8 cellular contexts compared by ENCODE assay signal in the genomic region with DNA sequence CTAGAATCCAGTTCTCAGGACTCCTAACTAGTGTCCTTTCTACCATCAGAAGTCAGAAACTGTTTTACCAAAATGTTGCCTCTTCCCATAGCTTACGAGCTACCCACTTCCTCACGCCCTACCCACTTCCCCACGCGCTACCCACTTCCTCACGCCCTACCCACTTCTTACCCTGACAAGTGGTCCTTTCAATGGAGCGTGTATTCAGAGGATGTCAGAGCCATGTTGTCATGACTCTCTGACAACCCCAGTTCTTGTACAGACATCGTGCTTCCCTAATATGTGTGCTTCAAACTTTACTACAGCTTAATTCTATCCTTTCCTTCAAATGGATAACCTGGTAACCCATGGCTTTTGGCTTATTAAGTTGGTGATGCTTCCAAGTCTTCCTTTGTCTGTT.
DNase-seq lines count a peak whose midpoint lies in the region; ATAC-seq, FAIRE-seq and TF ChIP-seq lines count a peak whose summit lies in the region.

No MANE protein-coding gene starts in this region.

- H2AFZ ChIP-seq in Loucy (ENCODE audit: low read length): peak overlapping the region; percentile 86
- H2AFZ ChIP-seq in HepG2 (ENCODE audit: low read length): no peak overlapping the region

- WGBS in HepG2 (ENCODE audit: low lambda C conversion rate): 25% methylated on average over 7 of the region's 7 CpGs
- 64 to 71% methylated on average over 7 of the region's 7 CpGs for WGBS in testis, 2 donors

- DNase-seq in HepG2 (ENCODE audit: low spot score): no peak
- no peak for DNase-seq in SK-N-DZ (ENCODE audit: low spot score)
- no peak for DNase-seq in NCI-H2081 treated with DMSO at 0.1 percent for 48 hours (lab: John Stamatoyannopoulos, UW)
- DNase-seq in ureter (ENCODE audit: low spot score): no peak
- DNase-seq in testis: no peak

- H3K4me1 ChIP-seq in Loucy (ENCODE audit: insufficient read depth, low read length, poor library complexity, severe bottlenecking) (peaks cover 9% of the 10 kb centered on the region), HepG2 (ENCODE audit: insufficient read depth, low read length) (no peaks in the 10 kb centered on the region; the same call in 1 of the 2 replicates), testis (no peaks in the 10 kb centered on the region)

- H3K4me3 ChIP-seq in Loucy (ENCODE audit: low read length, poor library complexity, severe bottlenecking) (no peak overlapping the region), HepG2 (replicated peaks in 1 of 3; ENCODE audit: insufficient read depth in 1 of 3, low read depth in 2 of 3, low read length in 3 of 3) (no peak overlapping the region), testis (no peak overlapping the region)

- H3K9ac ChIP-seq in Loucy (ENCODE audit: low read depth, low read length, poor library complexity, severe bottlenecking) (no peak overlapping the region), HepG2 (ENCODE audit: insufficient read depth, low read depth, low read length) (no peak overlapping the region)

- TF ChIP-seq POLR2A in HepG2 (IDR thresholded peaks at IDR 0.05; ENCODE audit: insufficient read depth in 1 of 2, low read depth in 2 of 2, low read length in 2 of 2) (no peak), testis (IDR thresholded peaks at IDR 0.05) (no peak)

- TF ChIP-seq CTCF in Loucy (conservative IDR thresholded peaks at IDR 0.05; ENCODE audit: low read length) (no peak), HepG2 (CRISPR knock-in tag; IDR thresholded peaks at IDR 0.05) (no peak), testis (IDR thresholded peaks at IDR 0.05) (no peak)

- TF ChIP-seq RAD21 in HepG2 (CRISPR knock-in tag; IDR thresholded peaks at IDR 0.05): no peak

- no TSS peak for BruUV-seq in HepG2 (replicated peaks; lab: Mats Ljungman, UMichigan)

- no peaks in the 10 kb centered on the region for H3F3A ChIP-seq in Loucy (ENCODE audit: low read depth)

- H3K4me2 ChIP-seq in Loucy (ENCODE audit: low read depth, low read length, poor library complexity, severe bottlenecking): peak overlapping the region; percentile 37
- H3K4me2 ChIP-seq in HepG2 (ENCODE audit: low read depth, low read length): no peak overlapping the region

- intact Hi-C loops in HepG2 (cut with micrococcal nuclease; ENCODE audit: unreplicated experiment): loop anchor here (1.0 to 5.0 kb wide), 3 partner anchors 251 to 453 kb away; no protein-coding TSS in a partner anchor
- intact Hi-C loops in testis (cut with DNase I; ENCODE audit: low total_unique reads): no loop called here

- TF ChIP-seq EP300 in HepG2 (IDR thresholded peaks at IDR 0.05; ENCODE audit: low read depth in 2 of 2, low read length in 2 of 2) (no peak), HepG2 (CRISPR knock-in tag; IDR thresholded peaks at IDR 0.05; ENCODE audit: borderline replicate concordance) (no peak)

- H3K27me3 ChIP-seq in Loucy (ENCODE audit: insufficient read depth, low read length, poor library complexity, severe bottlenecking): no peaks in the 10 kb centered on the region
- no peaks in the 10 kb centered on the region for H3K27me3 ChIP-seq in HepG2 (ENCODE audit: control insufficient read depth in 1 of 2, insufficient read depth in 2 of 2, low read length in 2 of 2)
- H3K27me3 ChIP-seq in testis: no peaks in the 10 kb centered on the region

- in situ Hi-C loops in HepG2 (cut with HindIII; ENCODE audit: extremely low pct_ligation_motif_present, low pct_unique_long_range_greater_than_20kb): no loop called here

- CTCF ChIA-PET in HepG2 (lab: Yijun Ruan, JAX; ENCODE audit: low intra/inter-chr PET ratio, low total read pairs): no interaction called here

- no peaks in the 10 kb centered on the region for H3K9me3 ChIP-seq in Loucy (ENCODE audit: insufficient read depth, low read depth, low read length)
- H3K9me3 ChIP-seq in HepG2 (ENCODE audit: low read length): no peaks in the 10 kb centered on the region
- H3K9me3 ChIP-seq in testis: no peaks in the 10 kb centered on the region

- no peaks in the 10 kb centered on the region for H3K9me2 ChIP-seq in Loucy (replicated peaks; ENCODE audit: low read depth, low read length)

- H3K36me3 ChIP-seq in Loucy (ENCODE audit: insufficient read depth, low read length): no peaks in the 10 kb centered on the region
- H3K36me3 ChIP-seq in HepG2 (replicated peaks in 1 of 2; ENCODE audit: control insufficient read depth in 1 of 2, insufficient read depth in 2 of 2, low read length in 2 of 2): no peaks in the 10 kb centered on the region
- H3K36me3 ChIP-seq in testis (ENCODE audit: low read depth, missing control alignments): no peaks in the 10 kb centered on the region

- no peaks in the 10 kb centered on the region for H3K79me2 ChIP-seq in Loucy (ENCODE audit: insufficient read depth, low read length)
- H3K79me2 ChIP-seq in HepG2 (ENCODE audit: insufficient read depth, low read length): no peaks in the 10 kb centered on the region

- no peak for FAIRE-seq in HepG2 (lab: Jason Lieb, UNC)

- peak; percentile 5 for ATAC-seq in GM18858 (IDR thresholded peaks at IDR 0.05; ENCODE audit: unreplicated experiment)
- peak; percentile 37 for ATAC-seq in GM21723 (IDR thresholded peaks at IDR 0.05; ENCODE audit: unreplicated experiment)
- ATAC-seq in HepG2: peak; percentile 57

- H3K27ac ChIP-seq in HepG2 (ENCODE audit: extremely low read length, insufficient read depth, low read length): no peak overlapping the region
- H3K27ac ChIP-seq in testis: no peak overlapping the region

- POLR2A ChIA-PET in HepG2 (lab: Yijun Ruan, JAX): no interaction called here

- H4K20me1 ChIP-seq in Loucy (ENCODE audit: insufficient read depth, low read length, poor library complexity, severe bottlenecking): no peaks in the 10 kb centered on the region
- no peaks in the 10 kb centered on the region for H4K20me1 ChIP-seq in HepG2 (ENCODE audit: insufficient read depth, low read length)

TF ChIP-seq in HepG2, 621 proteins besides CTCF, POLR2A, EP300 and RAD21 (continues in another document):
- no peak for TF ChIP-seq ZNF484 (CRISPR knock-in tag; IDR thresholded peaks at IDR 0.05; ENCODE audit: borderline replicate concordance, low read depth)
- TF ChIP-seq, protein P1, sequence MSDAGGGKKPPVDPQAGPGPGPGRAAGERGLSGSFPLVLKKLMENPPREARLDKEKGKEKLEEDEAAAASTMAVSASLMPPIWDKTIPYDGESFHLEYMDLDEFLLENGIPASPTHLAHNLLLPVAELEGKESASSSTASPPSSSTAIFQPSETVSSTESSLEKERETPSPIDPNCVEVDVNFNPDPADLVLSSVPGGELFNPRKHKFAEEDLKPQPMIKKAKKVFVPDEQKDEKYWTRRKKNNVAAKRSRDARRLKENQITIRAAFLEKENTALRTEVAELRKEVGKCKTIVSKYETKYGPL (CRISPR knock-in tag; IDR thresholded peaks at IDR 0.05): no peak
- no peak for TF ChIP-seq FLYWCH1 (CRISPR knock-in tag; IDR thresholded peaks at IDR 0.05)
- TF ChIP-seq ZNF552 (CRISPR knock-in tag; IDR thresholded peaks at IDR 0.05; ENCODE audit: borderline replicate concordance): no peak
- TF ChIP-seq, protein P2, sequence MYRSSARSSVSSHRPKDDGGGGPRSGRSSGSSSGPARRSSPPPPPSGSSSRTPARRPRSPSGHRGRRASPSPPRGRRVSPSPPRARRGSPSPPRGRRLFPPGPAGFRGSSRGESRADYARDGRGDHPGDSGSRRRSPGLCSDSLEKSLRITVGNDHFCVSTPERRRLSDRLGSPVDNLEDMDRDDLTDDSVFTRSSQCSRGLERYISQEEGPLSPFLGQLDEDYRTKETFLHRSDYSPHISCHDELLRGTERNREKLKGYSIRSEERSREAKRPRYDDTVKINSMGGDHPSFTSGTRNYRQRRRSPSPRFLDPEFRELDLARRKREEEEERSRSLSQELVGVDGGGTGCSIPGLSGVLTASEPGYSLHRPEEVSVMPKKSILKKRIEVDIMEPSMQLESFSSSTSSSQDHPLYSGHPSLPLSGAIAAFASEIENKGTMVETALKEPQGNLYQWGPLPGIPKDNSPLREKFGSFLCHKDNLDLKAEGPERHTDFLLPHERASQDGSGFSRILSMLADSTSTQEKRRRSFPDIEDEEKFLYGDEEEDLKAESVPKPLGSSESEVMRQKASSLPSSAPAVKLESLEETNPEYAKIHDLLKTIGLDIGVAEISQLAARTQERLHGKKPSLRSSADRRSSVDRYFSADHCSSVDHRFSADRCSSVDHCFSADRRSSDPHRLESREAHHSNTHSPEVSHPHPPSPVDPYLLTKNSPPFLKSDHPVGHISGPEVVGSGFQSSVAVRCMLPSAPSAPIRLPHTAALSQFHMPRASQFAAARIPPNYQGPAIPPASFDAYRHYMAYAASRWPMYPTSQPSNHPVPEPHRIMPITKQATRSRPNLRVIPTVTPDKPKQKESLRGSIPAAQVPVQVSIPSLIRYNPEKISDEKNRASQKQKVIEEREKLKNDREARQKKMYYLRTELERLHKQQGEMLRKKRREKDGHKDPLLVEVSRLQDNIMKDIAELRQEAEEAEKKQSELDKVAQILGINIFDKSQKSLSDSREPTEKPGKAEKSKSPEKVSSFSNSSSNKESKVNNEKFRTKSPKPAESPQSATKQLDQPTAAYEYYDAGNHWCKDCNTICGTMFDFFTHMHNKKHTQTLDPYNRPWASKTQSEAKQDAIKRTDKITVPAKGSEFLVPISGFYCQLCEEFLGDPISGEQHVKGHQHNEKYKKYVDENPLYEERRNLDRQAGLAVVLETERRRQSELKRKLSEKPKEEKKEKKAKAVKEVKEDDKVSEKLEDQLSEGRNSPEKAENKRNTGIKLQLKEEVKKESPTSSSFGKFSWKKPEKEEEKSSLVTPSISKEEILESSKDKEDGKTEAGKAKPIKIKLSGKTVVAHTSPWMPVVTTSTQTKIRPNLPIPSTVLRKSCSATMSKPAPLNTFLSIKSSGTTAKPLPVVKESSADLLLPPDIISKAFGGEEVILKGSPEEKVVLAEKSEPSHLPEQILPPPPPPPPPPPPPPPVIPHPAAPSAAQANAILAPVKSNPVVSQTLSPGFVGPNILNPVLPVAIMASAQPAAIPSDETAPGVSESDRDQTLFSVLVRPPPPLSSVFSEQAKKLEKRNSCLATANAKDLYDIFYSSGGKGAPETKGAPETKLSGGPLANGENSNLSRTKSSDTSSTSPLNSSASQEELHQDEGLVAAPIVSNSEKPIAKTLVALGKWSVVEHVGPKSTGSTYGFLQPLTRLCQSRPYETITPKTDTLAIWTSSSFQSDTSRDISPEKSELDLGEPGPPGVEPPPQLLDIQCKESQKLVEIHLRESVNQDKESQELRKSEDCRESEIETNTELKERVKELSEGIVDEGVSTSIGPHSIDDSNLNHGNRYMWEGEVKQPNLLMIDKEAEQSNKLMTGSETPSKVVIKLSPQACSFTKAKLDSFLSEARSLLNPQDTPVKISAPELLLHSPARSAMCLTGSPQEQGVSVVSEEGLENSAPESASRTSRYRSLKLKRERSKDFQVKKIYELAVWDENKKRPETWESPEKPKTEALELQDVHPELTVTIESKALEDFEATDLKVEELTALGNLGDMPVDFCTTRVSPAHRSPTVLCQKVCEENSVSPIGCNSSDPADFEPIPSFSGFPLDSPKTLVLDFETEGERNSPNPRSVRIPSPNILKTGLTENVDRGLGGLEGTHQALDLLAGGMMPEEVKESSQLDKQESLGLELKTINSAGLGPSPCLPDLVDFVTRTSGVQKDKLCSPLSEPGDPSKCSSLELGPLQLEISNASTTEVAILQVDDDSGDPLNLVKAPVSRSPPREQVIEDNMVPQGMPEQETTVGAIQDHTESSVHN (CRISPR knock-in tag; IDR thresholded peaks at IDR 0.05): no peak

Comparison
In these comparisons a context has a peak if more than half of its experiments do, and no peak if none do; other contexts are left out.
1. ATAC-seq: peak in every context shown above with its lines; median percentile 57 in HepG2; 37 in GM21723; 5 in GM18858.